11 cellular contexts compared by ENCODE assay signal in the genomic region with DNA sequence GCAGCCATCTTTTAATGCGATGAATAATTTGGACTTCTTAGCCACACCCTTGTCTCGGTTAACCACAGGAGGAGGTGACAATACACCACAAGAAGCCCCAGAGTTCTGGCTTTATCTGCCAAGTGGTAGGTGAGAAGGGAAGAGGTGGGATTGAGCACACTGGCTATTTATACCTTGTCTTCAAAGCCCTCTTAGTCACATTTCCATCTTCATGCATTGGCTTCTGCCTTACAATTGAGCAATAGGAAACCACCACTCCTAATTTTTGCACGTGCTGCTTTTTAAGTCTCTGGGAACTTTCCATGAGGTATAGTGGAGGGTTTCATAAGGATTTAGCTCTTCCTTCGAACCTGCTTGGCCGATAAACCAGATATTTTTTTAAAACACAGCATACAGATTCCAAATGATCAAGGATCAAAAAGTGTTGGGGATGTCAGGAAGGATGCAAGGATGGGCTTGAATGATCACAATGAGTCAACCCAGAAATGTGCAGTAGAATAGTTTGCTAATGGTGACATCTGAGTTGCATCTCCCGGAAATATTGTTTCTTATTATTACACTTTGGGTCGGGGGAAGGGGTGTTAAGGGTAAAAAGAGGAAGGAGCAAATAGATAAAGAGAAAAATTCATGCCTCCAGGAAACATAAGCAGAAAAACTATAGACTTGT.
DNase-seq lines count a peak whose midpoint lies in the region; ATAC-seq and TF ChIP-seq lines count a peak whose summit lies in the region.
"Had no signal": no experiment of that assay in that cellular context is flagged by ENCODE, and none has a peak within 500 bp of the region (broad histone marks: within the 10 kb centered on the region; RNA-seq: fewer than 3 reads in every experiment).

No MANE protein-coding gene starts in this region.

- H3K4me3 ChIP-seq in fibroblast of pulmonary artery (replicated peaks; ENCODE audit: low read depth, low read length): no peak overlapping the region
- H3K4me3 ChIP-seq: SJCRH30 had no signal

- no peak for TF ChIP-seq CTCF in fibroblast of pulmonary artery (IDR thresholded peaks at IDR 0.05; ENCODE audit: low read length, missing control alignments)

- ATAC-seq in HG02610 (IDR thresholded peaks at IDR 0.05; ENCODE audit: unreplicated experiment): peak; percentile 53
- ATAC-seq: naive thymus-derived CD8-positive, alpha-beta T cell had no signal

- DNase-seq in GF-D8 (lab: John Stamatoyannopoulos, UW): peak; percentile 84
- DNase-seq in SIG-M5 (lab: John Stamatoyannopoulos, UW): peak; percentile 91
- peak; percentile 29 for DNase-seq in fibroblast of pulmonary artery (ENCODE audit: low read depth)
- no peak for DNase-seq in NCI-H2029 treated with DMSO at 0.1 percent for 48 hours (lab: John Stamatoyannopoulos, UW)
- no peak for DNase-seq in NCI-H1105 treated with DMSO at 0.1 percent for 48 hours (lab: John Stamatoyannopoulos, UW)
- no peak for DNase-seq in DMS 273 treated with DMSO at 0.1 percent for 48 hours (lab: John Stamatoyannopoulos, UW)
- DNase-seq in 8988T: no peak
- DNase-seq: activated gamma-delta T cell treated with Interleukin-2 at 50 U/mL for 16 hours; naive thymus-derived CD8-positive, alpha-beta T cell; SJCRH30 had no signal

Comparison
In these comparisons a context has a peak if more than half of its experiments do, and no peak if none do; other contexts are left out.
1. DNase-seq: peak in GF-D8 (single experiment), SIG-M5 (single experiment) and fibroblast of pulmonary artery (single experiment); none in NCI-H2029 treated with DMSO at 0.1 percent for 48 hours (single experiment), NCI-H1105 treated with DMSO at 0.1 percent for 48 hours (single experiment), DMS 273 treated with DMSO at 0.1 percent for 48 hours (single experiment) and 8988T (single experiment).